In the genomic region with DNA sequence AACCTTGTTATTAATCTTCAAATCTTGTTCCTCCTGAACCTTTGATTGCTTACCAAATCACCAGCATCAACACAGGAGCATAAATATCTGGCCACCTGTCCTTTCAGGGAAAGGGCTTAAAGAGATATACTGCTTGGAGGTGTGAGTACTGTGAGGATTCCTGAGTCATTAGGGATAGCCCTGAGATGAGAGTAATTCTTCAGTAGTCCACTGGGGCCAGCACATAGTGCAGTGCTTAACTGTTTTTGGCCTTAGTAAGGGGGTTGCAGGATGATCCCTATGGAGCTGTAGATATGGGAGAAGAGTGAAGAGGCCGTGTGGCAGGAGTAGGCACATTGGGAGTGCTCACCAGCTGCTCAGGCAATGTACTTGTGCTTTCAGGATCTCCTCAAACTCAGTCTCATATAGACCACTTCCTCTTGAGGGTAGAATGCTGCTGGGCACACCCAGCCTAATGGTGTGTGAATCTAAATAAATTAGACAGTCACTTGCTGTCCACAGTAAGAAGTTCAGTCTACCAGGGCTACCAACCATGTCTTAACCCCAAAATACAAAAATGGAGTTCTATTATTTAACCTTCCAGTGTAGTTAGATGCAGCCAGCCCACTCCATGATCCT, we compare ENCODE assay signal across 1 cellular context.
TF ChIP-seq lines count a peak whose summit lies in the region.

No MANE protein-coding gene starts in this region.

TF ChIP-seq in A549, 52 proteins besides CTCF, POLR2A, EP300 and RAD21 (continued from another document):
- TF ChIP-seq, protein P1, sequence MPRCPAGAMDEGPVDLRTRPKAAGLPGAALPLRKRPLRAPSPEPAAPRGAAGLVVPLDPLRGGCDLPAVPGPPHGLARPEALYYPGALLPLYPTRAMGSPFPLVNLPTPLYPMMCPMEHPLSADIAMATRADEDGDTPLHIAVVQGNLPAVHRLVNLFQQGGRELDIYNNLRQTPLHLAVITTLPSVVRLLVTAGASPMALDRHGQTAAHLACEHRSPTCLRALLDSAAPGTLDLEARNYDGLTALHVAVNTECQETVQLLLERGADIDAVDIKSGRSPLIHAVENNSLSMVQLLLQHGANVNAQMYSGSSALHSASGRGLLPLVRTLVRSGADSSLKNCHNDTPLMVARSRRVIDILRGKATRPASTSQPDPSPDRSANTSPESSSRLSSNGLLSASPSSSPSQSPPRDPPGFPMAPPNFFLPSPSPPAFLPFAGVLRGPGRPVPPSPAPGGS (IDR thresholded peaks at IDR 0.05) = no peak
- TF ChIP-seq FOSB (CRISPR knock-in tag; IDR thresholded peaks at IDR 0.05) (no peak), EHMT2 (IDR thresholded peaks at IDR 0.05; ENCODE audit: low read depth) (no peak), KDM1A (IDR thresholded peaks at IDR 0.05; ENCODE audit: low read depth) (no peak), HOXB13 (CRISPR knock-in tag; IDR thresholded peaks at IDR 0.05; ENCODE audit: low read depth) (no peak), NFE2L2 (conservative IDR thresholded peaks at IDR 0.05; ENCODE audit: low read length) (no peak), GATA3 (IDR thresholded peaks at IDR 0.05; ENCODE audit: borderline replicate concordance) (no peak), BHLHE40 (IDR thresholded peaks at IDR 0.05; ENCODE audit: low read depth, low read length) (no peak), JUN (IDR thresholded peaks at IDR 0.05) (no peak), HMGXB4 (CRISPR knock-in tag; IDR thresholded peaks at IDR 0.05; ENCODE audit: borderline replicate concordance) (no peak), RFX5 (IDR thresholded peaks at IDR 0.05) (no peak), NPAS2 (CRISPR knock-in tag; IDR thresholded peaks at IDR 0.05; ENCODE audit: borderline replicate concordance) (no peak), SMC3 (IDR thresholded peaks at IDR 0.05) (no peak), ZNF302 (CRISPR knock-in tag; IDR thresholded peaks at IDR 0.05) (no peak)
- TF ChIP-seq, protein P2, sequence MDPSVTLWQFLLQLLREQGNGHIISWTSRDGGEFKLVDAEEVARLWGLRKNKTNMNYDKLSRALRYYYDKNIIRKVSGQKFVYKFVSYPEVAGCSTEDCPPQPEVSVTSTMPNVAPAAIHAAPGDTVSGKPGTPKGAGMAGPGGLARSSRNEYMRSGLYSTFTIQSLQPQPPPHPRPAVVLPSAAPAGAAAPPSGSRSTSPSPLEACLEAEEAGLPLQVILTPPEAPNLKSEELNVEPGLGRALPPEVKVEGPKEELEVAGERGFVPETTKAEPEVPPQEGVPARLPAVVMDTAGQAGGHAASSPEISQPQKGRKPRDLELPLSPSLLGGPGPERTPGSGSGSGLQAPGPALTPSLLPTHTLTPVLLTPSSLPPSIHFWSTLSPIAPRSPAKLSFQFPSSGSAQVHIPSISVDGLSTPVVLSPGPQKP (IDR thresholded peaks at IDR 0.05; ENCODE audit: low read depth, low read length) = no peak
